ENCODE assay signal across 21 cellular contexts in genomic region chr5:154801083-154801482, GRCh38. TPM values are rescaled to one million over a fixed set of nuclear protein-coding genes. Genes with fewer than 3 reads are reported as not detected.
DNase-seq lines count a peak whose midpoint lies in the region; ATAC-seq, FAIRE-seq and TF ChIP-seq lines count a peak whose summit lies in the region.
"Had no signal": no experiment of that assay in that cellular context is flagged by ENCODE, and none has a peak within 500 bp of the region (broad histone marks: within the 10 kb centered on the region; RNA-seq: fewer than 3 reads in every experiment).

No MANE protein-coding gene starts in this region.

- H3K4me1 Mint-ChIP-seq in activated CD8-positive, alpha-beta memory T cell treated with anti-CD3 and anti-CD28 coated beads, Interleukin-2, amount 10 ng/mL, durations not matched to agents 7 days and 5 days: peaks cover 29% of the 10 kb centered on the region
- H3K4me1 Mint-ChIP-seq in osteocyte (ENCODE audit: unreplicated experiment): peaks cover 20% of the 10 kb centered on the region

- intact Hi-C loops in pancreas (cut with DNase I): no loop called here

- peaks cover 17 to 83% (median 71%) of the 10 kb centered on the region in 3 donors for H3K36me3 ChIP-seq in pancreas

- H3K4me1 ChIP-seq in pancreas: no peaks in the 10 kb centered on the region
- H3K4me1 ChIP-seq: A549 had no signal

- H3K4me3 ChIP-seq in choroid plexus epithelial cell (ENCODE audit: low read depth, low read length): no peak overlapping the region
- H3K4me3 ChIP-seq in pancreas: no peak overlapping the region
- H3K4me3 ChIP-seq: A549, SJSA1, tibial artery had no signal

- CTCF ChIA-PET in activated CD8-positive, alpha-beta memory T cell treated with anti-CD3 and anti-CD28 coated beads, Interleukin-2, amount 10 ng/mL, durations not matched to agents 7 days and 5 days (lab: Charles Lee): interaction anchor here (0.8 to 1.2 kb wide), 3 partner anchors 10 to 151 kb away, joined by 3 to 4 read pairs (median 3); no protein-coding TSS in a partner anchor

- no peaks in the 10 kb centered on the region for H3K27me3 Mint-ChIP-seq in activated CD8-positive, alpha-beta memory T cell treated with anti-CD3 and anti-CD28 coated beads, Interleukin-2, amount 10 ng/mL, durations not matched to agents 7 days and 5 days
- H3K27me3 Mint-ChIP-seq in osteocyte (ENCODE audit: unreplicated experiment): no peaks in the 10 kb centered on the region

- H3K27me3 ChIP-seq in pancreas: no peaks in the 10 kb centered on the region
- H3K27me3 ChIP-seq: SJSA1, tibial artery had no signal

- H3K36me3 Mint-ChIP-seq in activated CD8-positive, alpha-beta memory T cell treated with anti-CD3 and anti-CD28 coated beads, Interleukin-2, amount 10 ng/mL, durations not matched to agents 7 days and 5 days: peaks cover 69% of the 10 kb centered on the region
- peaks cover 72% of the 10 kb centered on the region for H3K36me3 Mint-ChIP-seq in osteocyte (ENCODE audit: unreplicated experiment)

- no peaks in the 10 kb centered on the region for H3K9me3 Mint-ChIP-seq in activated CD8-positive, alpha-beta memory T cell treated with anti-CD3 and anti-CD28 coated beads, Interleukin-2, amount 10 ng/mL, durations not matched to agents 7 days and 5 days (ENCODE audit: low read depth)
- no peaks in the 10 kb centered on the region for H3K9me3 Mint-ChIP-seq in osteocyte (ENCODE audit: unreplicated experiment)
- H3K9me3 Mint-ChIP-seq: activated T-helper 2 cell treated with anti-CD3 and anti-CD28 coated beads, Interferon-gamma antibody, Interleukin-2, Interleukin-4, amounts not matched to agents 10 μg/mL and 5 μg/mL and 100 μg/mL, durations not matched to agents 14 hours and 24 hours and 36 hours had no signal

- WGBS in pancreas, 2 donors: 62 to 73% methylated on average over 3 of the region's 3 CpGs

- no peak for DNase-seq in activated CD8-positive, alpha-beta memory T cell treated with anti-CD3 and anti-CD28 coated beads, Interleukin-2, amount 10 ng/mL, durations not matched to agents 7 days and 5 days
- DNase-seq in activated CD8-positive, alpha-beta memory T cell treated with anti-CD3 and anti-CD28 coated beads, Interleukin-2, amount 50 U/mL, for 4 hours: no peak
- DNase-seq in RKO (ENCODE audit: low spot score) (peak; percentile 42), choroid plexus epithelial cell (ENCODE audit: low read depth) (peak; percentile 77), osteocyte (ENCODE audit: extremely low spot score, unreplicated experiment) (no peak), pancreas (no peak)
- DNase-seq in stimulated activated CD4-positive, alpha-beta T cell treated with anti-CD3 and anti-CD28 coated beads, Interleukin-1b, Interleukin-23, amount 100 ng/mL, for 48 hours: no peak
- DNase-seq: activated CD4-positive, alpha-beta T cell treated with anti-CD3 and anti-CD28 coated beads, Interleukin-2, amount 50 U/mL, for 1 hour; caudate nucleus; MM.1S; NCI-H1694 treated with DMSO at 0.1 percent for 48 hours; NCI-H446; stimulated activated CD4-positive, alpha-beta T cell treated with anti-CD3 and anti-CD28 coated beads, Interleukin-4, amount 100 ng/mL, for 1 hour; stimulated activated CD8-positive, alpha-beta memory T cell treated with anti-CD3 and anti-CD28 coated beads, Interleukin-4, amount 100 ng/mL, for 48 hours; tibial artery had no signal

- no peaks in the 10 kb centered on the region for H3K9me3 ChIP-seq in pancreas
- H3K9me3 ChIP-seq: A549, SJSA1, tibial artery had no signal

- TF ChIP-seq CTCF in choroid plexus epithelial cell (conservative IDR thresholded peaks at IDR 0.05; ENCODE audit: low read depth, low read length) (no peak), osteocyte (IDR thresholded peaks at IDR 0.05) (no peak), pancreas (IDR thresholded peaks at IDR 0.05) (no peak)

- no peak overlapping the region for H3K4me3 Mint-ChIP-seq in activated CD8-positive, alpha-beta memory T cell treated with anti-CD3 and anti-CD28 coated beads, Interleukin-2, amount 10 ng/mL, durations not matched to agents 7 days and 5 days
- H3K4me3 Mint-ChIP-seq in osteocyte (ENCODE audit: unreplicated experiment): no peak overlapping the region

- ATAC-seq in activated CD8-positive, alpha-beta memory T cell treated with anti-CD3 and anti-CD28 coated beads, Interleukin-2, amount 10 ng/mL, durations not matched to agents 7 days and 5 days: no peak
- ATAC-seq in GM18861 (IDR thresholded peaks at IDR 0.05; ENCODE audit: unreplicated experiment) (no peak), pancreas (no peak)
- ATAC-seq: A549, sciatic nerve had no signal

- peak overlapping the region; percentile 27 for H3K27ac Mint-ChIP-seq in activated CD8-positive, alpha-beta memory T cell treated with anti-CD3 and anti-CD28 coated beads, Interleukin-2, amount 10 ng/mL, durations not matched to agents 7 days and 5 days
- peak overlapping the region; percentile 35 for H3K27ac Mint-ChIP-seq in osteocyte (ENCODE audit: unreplicated experiment)
- H3K27ac Mint-ChIP-seq: activated T-helper 2 cell treated with anti-CD3 and anti-CD28 coated beads, Interferon-gamma antibody, Interleukin-2, Interleukin-4, amounts not matched to agents 10 μg/mL and 5 μg/mL and 100 μg/mL, durations not matched to agents 14 hours and 24 hours and 36 hours had no signal

- FAIRE-seq in pancreas (lab: Jason Lieb, UNC): no peak
- FAIRE-seq: A549, frontal cortex had no signal

- H3K27ac ChIP-seq in pancreas: no peak overlapping the region
- H3K27ac ChIP-seq: A549, SJSA1, tibial artery had no signal

RNA-seq across cellular contexts. Expression of gene LARP1, which starts 45.9 kb away (rescaled TPM):
- total RNA-seq in activated CD8-positive, alpha-beta memory T cell treated with anti-CD3 and anti-CD28 coated beads, Interleukin-2, amount 10 ng/mL, durations not matched to agents 7 days and 5 days: 100 to 1,000 TPM; 212 to 238 TPM
- total RNA-seq in osteocyte: 247 TPM in 2 replicates
- 100 to 1,000 TPM; 108 to 195 (median 119) TPM for total RNA-seq in pancreas
- 10 to 100 TPM; 35.8 to 50.4 TPM for polyA plus RNA-seq in pancreas

RNA-seq across cellular contexts. Expression of gene FAXDC2, which starts 49.3 kb away (rescaled TPM):
- not detected for total RNA-seq in activated CD8-positive, alpha-beta memory T cell treated with anti-CD3 and anti-CD28 coated beads, Interleukin-2, amount 10 ng/mL, durations not matched to agents 7 days and 5 days
- total RNA-seq in osteocyte (23.7 and 25.7 TPM in 2 replicates), pancreas (10 to 100 TPM in 1 of 6 donors, 1 to 10 TPM in 5; 2.0 to 11.8 (median 4.7) TPM)
- 10 to 100 TPM in 1 of 2 donors, 1 to 10 TPM in 1; 3.6 to 10.3 TPM for polyA plus RNA-seq in pancreas
- total RNA-seq: activated T-helper 2 cell treated with anti-CD3 and anti-CD28 coated beads, Interferon-gamma antibody, Interleukin-2, Interleukin-4, amounts not matched to agents 10 μg/mL and 5 μg/mL and 100 μg/mL, durations not matched to agents 14 hours and 24 hours and 36 hours had no signal

RNA-seq across cellular contexts. Expression of gene CNOT8, which starts 57.3 kb away (rescaled TPM):
- total RNA-seq in activated CD8-positive, alpha-beta memory T cell treated with anti-CD3 and anti-CD28 coated beads, Interleukin-2, amount 10 ng/mL, durations not matched to agents 7 days and 5 days: 10 to 100 TPM; 61.6 to 62.4 TPM
- 49.2 and 61.1 TPM in 2 replicates for total RNA-seq in osteocyte
- 10 to 100 TPM; 11.8 to 27.4 (median 14.9) TPM for total RNA-seq in pancreas
- polyA plus RNA-seq in pancreas: 10 to 100 TPM; 15.0 to 23.0 TPM

Comparison
In these comparisons a context has a peak if more than half of its experiments do, and no peak if none do; other contexts are left out.
1. DNase-seq: peak in RKO (single experiment) and choroid plexus epithelial cell (single experiment); none in activated CD8-positive, alpha-beta memory T cell treated with anti-CD3 and anti-CD28 coated beads, Interleukin-2, amount 10 ng/mL, durations not matched to agents 7 days and 5 days (single experiment), activated CD8-positive, alpha-beta memory T cell treated with anti-CD3 and anti-CD28 coated beads, Interleukin-2, amount 50 U/mL, for 4 hours (single experiment), osteocyte (single experiment), stimulated activated CD4-positive, alpha-beta T cell treated with anti-CD3 and anti-CD28 coated beads, Interleukin-1b, Interleukin-23, amount 100 ng/mL, for 48 hours (single experiment) and pancreas (0 of 6).